ENCODE assay signal across 26 cellular contexts in the genomic region with DNA sequence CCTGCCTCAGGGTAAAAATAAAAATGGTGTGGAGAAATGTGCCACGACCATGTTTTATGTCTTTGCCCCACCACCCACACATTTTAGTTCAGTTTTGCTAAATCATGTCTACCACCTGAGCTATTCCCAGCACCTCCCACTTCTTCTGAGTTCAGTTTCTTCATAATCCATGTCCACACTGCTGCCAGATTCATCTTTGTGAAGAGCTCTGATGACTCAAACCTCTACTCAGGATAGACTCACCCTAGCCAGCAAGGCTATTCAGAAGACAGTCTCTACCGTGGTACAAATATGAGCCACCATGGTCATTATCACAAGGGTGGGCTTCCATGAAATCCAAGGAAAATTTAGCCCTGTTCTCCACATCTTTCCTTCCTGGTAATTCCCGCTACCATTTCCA.
"Had no signal": no experiment of that assay in that cellular context is flagged by ENCODE, and none has a peak within 500 bp of the region (broad histone marks: within the 10 kb centered on the region; RNA-seq: fewer than 3 reads in every experiment).

No MANE protein-coding gene starts in this region.

- H3K27me3 ChIP-seq: body of pancreas, esophagus muscularis mucosa, ovary, tibial artery, upper lobe of right lung had no signal

- FAIRE-seq: endothelial cell of umbilical vein, kidney had no signal

- H3K4me2 ChIP-seq: smooth muscle cell had no signal

- H3K36me3 ChIP-seq: esophagus muscularis mucosa, ovary, suprapubic skin, tibial artery, upper lobe of right lung had no signal

- H3K4me1 ChIP-seq: body of pancreas, esophagus muscularis mucosa, suprapubic skin, tibial artery, upper lobe of right lung had no signal

- H3K9me3 ChIP-seq: body of pancreas, ovary, suprapubic skin, tibial artery, upper lobe of right lung had no signal

- H3K27ac ChIP-seq: body of pancreas, coronary artery, esophagus muscularis mucosa, ovary, suprapubic skin, tibial artery, upper lobe of right lung had no signal

- DNase-seq: activated CD4-positive, alpha-beta T cell treated with anti-CD3 and anti-CD28 coated beads for 36 hours; activated CD4-positive, CD25-positive, alpha-beta regulatory T cell; activated CD8-positive, alpha-beta memory T cell treated with anti-CD3 and anti-CD28 coated beads, Interleukin-2, amount 10 ng/mL, durations not matched to agents 7 days and 5 days; activated CD8-positive, alpha-beta T cell treated with anti-CD3 and anti-CD28 coated beads, Interleukin-2, amount 10 ng/mL, durations not matched to agents 7 days and 5 days; activated naive CD4-positive, alpha-beta T cell; activated T-cell treated with anti-CD3 and anti-CD28 coated beads, Interleukin-2, amount 50 U/mL, for 48 hours; aorta; body of pancreas; head of caudate nucleus; hippocampal formation; kidney; left colon; midbrain; naive thymus-derived CD4-positive, alpha-beta T cell; ovary; retina; stimulated activated CD4-positive, alpha-beta T cell treated with anti-CD3 and anti-CD28 coated beads, Interleukin-1b, Interleukin-23, amount 100 ng/mL, for 48 hours; stimulated activated CD4-positive, alpha-beta T cell treated with anti-CD3 and anti-CD28 coated beads, Interleukin-4, amount 100 ng/mL, for 4 hours; stimulated activated CD8-positive, alpha-beta memory T cell treated with anti-CD3 and anti-CD28 coated beads, Interleukin-4, amount 100 ng/mL, for 48 hours; tibial artery; upper lobe of right lung had no signal

- H3K4me3 ChIP-seq: body of pancreas, coronary artery, esophagus muscularis mucosa, ovary, smooth muscle cell, suprapubic skin, tibial artery, upper lobe of right lung had no signal
